8 cellular contexts compared by ENCODE assay signal in the genomic region with DNA sequence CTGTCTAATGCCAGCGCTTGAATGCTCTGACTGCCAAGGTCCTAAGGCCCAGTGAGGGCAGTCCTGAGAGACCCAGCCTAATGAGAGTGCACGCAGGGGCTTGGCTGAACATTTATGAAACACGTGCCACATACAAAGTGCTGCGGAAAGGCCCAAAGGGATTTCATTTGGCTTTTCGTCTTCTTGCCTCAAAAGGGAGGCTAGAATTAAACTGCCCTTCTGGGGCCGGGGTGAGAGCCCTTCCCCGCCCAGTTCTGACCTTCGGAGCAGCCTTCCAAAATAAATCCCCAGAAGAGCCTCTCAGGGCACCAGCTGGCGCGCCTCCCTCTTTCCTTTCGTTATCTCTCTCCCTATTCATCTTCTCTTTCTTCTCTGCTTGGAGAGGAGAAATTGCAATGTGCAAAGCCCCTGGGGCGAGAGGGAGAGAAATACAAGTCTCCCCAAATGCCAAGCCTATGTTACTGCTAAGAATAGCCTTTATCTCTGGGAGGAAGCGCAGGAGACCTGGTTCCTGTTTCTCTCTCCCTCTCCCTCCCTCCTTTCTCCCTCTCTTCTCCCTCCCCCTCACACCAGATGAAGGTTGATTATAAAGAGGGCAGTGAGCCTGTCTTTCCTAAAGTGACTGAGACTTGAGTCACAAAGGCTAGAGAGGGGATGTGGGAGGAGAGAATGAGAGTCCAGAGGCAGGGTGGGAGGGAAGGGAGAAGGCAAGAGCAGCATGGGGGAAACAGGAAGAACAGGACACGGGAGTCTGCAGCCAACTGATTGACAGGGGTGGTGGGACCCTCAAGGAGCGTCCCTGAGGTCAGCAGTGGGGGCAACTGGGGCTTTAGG. TPM values are rescaled to one million over a fixed set of nuclear protein-coding genes. Genes with fewer than 3 reads are reported as not detected.
A peak's percentile ranks its signal among the peaks of the same experiment; 100 is the strongest.
DNase-seq lines count a peak whose midpoint lies in the region; ATAC-seq, FAIRE-seq and TF ChIP-seq lines count a peak whose summit lies in the region.

No MANE protein-coding gene starts in this region.

- H3K27me3 ChIP-seq in psoas muscle (ENCODE audit: insufficient read depth in 3 of 3, low read length in 2 of 3): no peaks in the 10 kb centered on the region

- FAIRE-seq in D721Med (lab: Jason Lieb, UNC): no peak

- intact Hi-C loops in left ventricle myocardium superior (cut with micrococcal nuclease) (loop anchor here (2.0 to 10.0 kb wide), 3 partner anchors 139 to 315 kb away; no protein-coding TSS in a partner anchor), psoas muscle (cut with DNase I) (loop anchor here (2.0 to 5.0 kb wide), 6 partner anchors 132 to 667 kb away; no protein-coding TSS in a partner anchor)

- ATAC-seq in GM18508 (IDR thresholded peaks at IDR 0.05; ENCODE audit: insufficient read depth, unreplicated experiment) (peak; percentile 25), HG02973 (IDR thresholded peaks at IDR 0.05; ENCODE audit: unreplicated experiment) (peak; percentile 21), left ventricle myocardium superior (peak; percentile 31), psoas muscle (peak; percentile 31 to 62 (median 50))

- POLR2A ChIA-PET in AG04449 (lab: Yijun Ruan, JAX): interaction anchor here (0.8 to 1.6 kb wide), 7 partner anchors 110 to 315 kb away, joined by 3 to 16 read pairs (median 5); a partner anchor contains a TSS

- peaks cover 12% of the 10 kb centered on the region for H3K4me1 ChIP-seq in psoas muscle

- peak overlapping the region; percentile 66 for H3K4me3 Mint-ChIP-seq in activated naive CD8-positive, alpha-beta T cell treated with anti-CD3 and anti-CD28 coated beads for 36 hours

- H3K36me3 ChIP-seq in psoas muscle (ENCODE audit: insufficient read depth in 1 of 2, low read depth in 1 of 2): no peaks in the 10 kb centered on the region

- peak overlapping the region; percentile 55 for H3K27ac Mint-ChIP-seq in activated naive CD8-positive, alpha-beta T cell treated with anti-CD3 and anti-CD28 coated beads for 36 hours

- no peaks in the 10 kb centered on the region for H3K9me3 ChIP-seq in psoas muscle

- H3K27ac ChIP-seq in psoas muscle: peak overlapping the region; percentile 63

- H3K4me3 ChIP-seq in AG04449 (ENCODE audit: low read depth, low read length): peak overlapping the region; percentile 55
- H3K4me3 ChIP-seq in psoas muscle: peak overlapping the region; percentile 56

- H3K36me3 Mint-ChIP-seq in activated naive CD8-positive, alpha-beta T cell treated with anti-CD3 and anti-CD28 coated beads for 36 hours: no peaks in the 10 kb centered on the region

- peaks cover 13% of the 10 kb centered on the region for H3K4me1 Mint-ChIP-seq in activated naive CD8-positive, alpha-beta T cell treated with anti-CD3 and anti-CD28 coated beads for 36 hours

- H3K27me3 Mint-ChIP-seq in activated naive CD8-positive, alpha-beta T cell treated with anti-CD3 and anti-CD28 coated beads for 36 hours: peaks cover 16% of the 10 kb centered on the region

- no peaks in the 10 kb centered on the region for H3K9me3 Mint-ChIP-seq in activated naive CD8-positive, alpha-beta T cell treated with anti-CD3 and anti-CD28 coated beads for 36 hours

- 13 to 22% (median 19%) methylated on average over 15 of the region's 15 CpGs for WGBS in psoas muscle, 3 donors

- CTCF ChIA-PET in AG04449 (lab: Yijun Ruan, JAX): interaction anchor here (0.6 to 15.2 kb wide), 76 partner anchors 8 to 970 kb away, joined by 3 to 279 read pairs (median 5); a partner anchor contains a TSS

- no peak for TF ChIP-seq CTCF in AG04449 (IDR thresholded peaks at IDR 0.05; ENCODE audit: insufficient read depth, low read length, missing control alignments)
- TF ChIP-seq CTCF in psoas muscle (IDR thresholded peaks at IDR 0.05): no peak
- no peak for TF ChIP-seq CTCF in D721Med (IDR thresholded peaks at IDR 0.05; ENCODE audit: insufficient read depth, missing control alignments)

- no peak for DNase-seq in AG04449 (ENCODE audit: low read depth, low spot score)
- peak; percentile 64 for DNase-seq in NCI-H226
- no peak for DNase-seq in activated naive CD8-positive, alpha-beta T cell treated with anti-CD3 and anti-CD28 coated beads for 36 hours
- peak; percentile 78 for DNase-seq in left ventricle myocardium superior
- DNase-seq in psoas muscle: peak in 1 of 2 donors; percentile 45
- no peak for DNase-seq in D721Med (ENCODE audit: insufficient read length, low spot score)

RNA-seq across cellular contexts. Expression of a gene that starts 36.7 kb away (rescaled TPM):
- total RNA-seq in activated naive CD8-positive, alpha-beta T cell treated with anti-CD3 and anti-CD28 coated beads for 36 hours: 100 to 1,000 TPM; 120 to 124 TPM
- total RNA-seq in left ventricle myocardium superior: 645 TPM
- 100 to 1,000 TPM; 301 to 379 (median 314) TPM for total RNA-seq in psoas muscle
- polyA plus RNA-seq in psoas muscle: 100 to 1,000 TPM; 297 to 542 (median 382) TPM

Comparison
In these comparisons a context has a peak if more than half of its experiments do, and no peak if none do; other contexts are left out.
1. DNase-seq: peak in NCI-H226 (single experiment) and left ventricle myocardium superior (single experiment); none in AG04449 (single experiment), activated naive CD8-positive, alpha-beta T cell treated with anti-CD3 and anti-CD28 coated beads for 36 hours (single experiment) and D721Med (single experiment).
2. Peak in every context shown above with its lines, with median percentiles within 50 percentile points of each other: ATAC-seq.